ENCODE assay signal across 12 cellular contexts in the genomic region with DNA sequence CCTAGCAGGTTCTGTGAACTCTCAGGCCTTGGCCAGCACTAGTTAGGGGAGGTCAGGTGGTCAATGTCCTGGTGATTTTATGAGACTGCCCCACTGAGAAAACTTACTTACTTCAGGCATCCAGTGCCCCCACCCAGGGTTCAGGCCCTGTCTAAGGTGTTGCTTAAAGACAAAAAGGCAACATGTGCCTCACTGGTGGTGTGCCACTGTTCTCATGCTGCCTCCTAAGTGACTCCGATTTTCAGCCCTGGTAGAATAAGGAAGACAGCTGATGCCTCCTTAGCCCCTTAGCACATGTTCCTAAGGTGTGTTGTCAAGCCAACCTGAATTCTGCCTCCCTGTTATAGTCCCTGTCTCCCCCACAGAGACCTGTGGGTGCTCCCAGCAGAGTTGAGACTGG. TPM values are rescaled to one million over a fixed set of nuclear protein-coding genes. Genes with fewer than 3 reads are reported as not detected.
DNase-seq lines count a peak whose midpoint lies in the region; ATAC-seq and TF ChIP-seq lines count a peak whose summit lies in the region.
"Had no signal": no experiment of that assay in that cellular context is flagged by ENCODE, and none has a peak within 500 bp of the region (broad histone marks: within the 10 kb centered on the region; RNA-seq: fewer than 3 reads in every experiment).

No MANE protein-coding gene starts in this region.

- H3K4me1 ChIP-seq in Karpas-422 (ENCODE audit: low read length) (peaks cover 19% of the 10 kb centered on the region), psoas muscle (peaks cover 37% of the 10 kb centered on the region)

- no peaks in the 10 kb centered on the region for H3K9me3 ChIP-seq in Karpas-422 (ENCODE audit: low read length)
- no peaks in the 10 kb centered on the region for H3K9me3 ChIP-seq in psoas muscle

- TF ChIP-seq CTCF in psoas muscle (IDR thresholded peaks at IDR 0.05) = no peak

- no peaks in the 10 kb centered on the region for H3K9me2 ChIP-seq in Karpas-422 (replicated peaks; ENCODE audit: insufficient read depth, low read length)

- no peaks in the 10 kb centered on the region for H3K27me3 Mint-ChIP-seq in dendritic cell treated with granulocyte-macrophage colony-stimulating factor and Interleukin-4, amounts not matched to agents 40 ng/mL and 50 ng/mL, for 4 days

- no peak for ATAC-seq in psoas muscle

- no peaks in the 10 kb centered on the region for H3K9me3 Mint-ChIP-seq in dendritic cell treated with granulocyte-macrophage colony-stimulating factor and Interleukin-4, amounts not matched to agents 40 ng/mL and 50 ng/mL, for 4 days

- H3K4me2 ChIP-seq in Karpas-422 (ENCODE audit: low read depth, low read length, poor library complexity, severe bottlenecking) = no peak overlapping the region

- in situ Hi-C loops in ACHN (cut with HindIII; ENCODE audit: low pct_ligation_motif_present, low pct_unique_long_range_greater_than_20kb, low sequenced_read_pairs) = no loop called here

- H3K9ac ChIP-seq in Karpas-422 (ENCODE audit: low read length) = no peak overlapping the region

- peaks cover 56% of the 10 kb centered on the region for H3K79me2 ChIP-seq in Karpas-422 (ENCODE audit: low read length)

- H3K27ac ChIP-seq in Karpas-422 (ENCODE audit: low read length) = 0 out of 2 replicates have a peak overlapping the region, but pooled peaks have one; percentile 3
- H3K27ac ChIP-seq in psoas muscle = peak overlapping the region; percentile 38

- peak; percentile 52 for DNase-seq in activated CD8-positive, alpha-beta memory T cell treated with anti-CD3 and anti-CD28 coated beads for 24 hours
- DNase-seq in activated CD8-positive, alpha-beta memory T cell treated with anti-CD3 and anti-CD28 coated beads, Interleukin-2, amount 50 U/mL, for 4 hours = no peak
- DNase-seq in Karpas-422 (peak; percentile 39), psoas muscle (no peak), ACHN (no peak), DMS 273 (lab: John Stamatoyannopoulos, UW; ENCODE audit: unreplicated experiment) (no peak), NCI-H1436 treated with DMSO at 0.1 percent for 48 hours (lab: John Stamatoyannopoulos, UW) (no peak)
- DNase-seq: activated gamma-delta T cell treated with Interleukin-2 at 50 U/mL for 16 hours, DMS79 treated with DMSO at 0.1 percent for 48 hours, NCI-H510A treated with DMSO at 0.1 percent for 48 hours, Right ventricle myocardium superior had no signal

- H3K4me3 Mint-ChIP-seq in dendritic cell treated with granulocyte-macrophage colony-stimulating factor and Interleukin-4, amounts not matched to agents 40 ng/mL and 50 ng/mL, for 4 days = no peak overlapping the region

- H3K4me1 Mint-ChIP-seq in dendritic cell treated with granulocyte-macrophage colony-stimulating factor and Interleukin-4, amounts not matched to agents 40 ng/mL and 50 ng/mL, for 4 days (ENCODE audit: low read depth) = peaks cover 83% of the 10 kb centered on the region

- H3K4me3 ChIP-seq in Karpas-422 (ENCODE audit: low read length) = no peak overlapping the region
- H3K4me3 ChIP-seq in psoas muscle = no peak overlapping the region

- peaks cover 20% of the 10 kb centered on the region for H4K20me1 ChIP-seq in Karpas-422 (ENCODE audit: insufficient read depth, low read depth, low read length)

- H3K27ac Mint-ChIP-seq in dendritic cell treated with granulocyte-macrophage colony-stimulating factor and Interleukin-4, amounts not matched to agents 40 ng/mL and 50 ng/mL, for 4 days = peak overlapping the region; percentile 58

- no peak overlapping the region for H2AFZ ChIP-seq in Karpas-422 (ENCODE audit: low read length)

- H3K36me3 Mint-ChIP-seq in dendritic cell treated with granulocyte-macrophage colony-stimulating factor and Interleukin-4, amounts not matched to agents 40 ng/mL and 50 ng/mL, for 4 days (ENCODE audit: low read depth) = peaks cover 67% of the 10 kb centered on the region

- intact Hi-C loops in dendritic cell treated with granulocyte-macrophage colony-stimulating factor and Interleukin-4, amounts not matched to agents 40 ng/mL and 50 ng/mL, for 4 days (cut with micrococcal nuclease) = no loop called here
- intact Hi-C loops in psoas muscle (cut with DNase I) = loop anchor here in 1 of 2 donors (10.0 kb wide), 1 partner anchor 278 kb away; a partner anchor contains a TSS

- H3K36me3 ChIP-seq in Karpas-422 (ENCODE audit: insufficient read depth, low read length) (peaks cover 46% of the 10 kb centered on the region; the same call in 1 of the 2 replicates), psoas muscle (ENCODE audit: insufficient read depth in 1 of 2, low read depth in 1 of 2) (peaks cover 0 to 90% of the 10 kb centered on the region in 2 donors)

- no peaks in the 10 kb centered on the region for H3K27me3 ChIP-seq in Karpas-422 (ENCODE audit: low read length)
- H3K27me3 ChIP-seq in psoas muscle (ENCODE audit: insufficient read depth in 3 of 3, low read length in 2 of 3) = no peaks in the 10 kb centered on the region

- 89 to 100% (median 89%) methylated on average over 1 of the region's 1 CpG for WGBS in psoas muscle, 3 donors

RNA-seq across cellular contexts. Expression of a gene that starts 5.3 kb away (rescaled TPM):
- 17.1 and 26.1 TPM in 2 replicates for total RNA-seq in Karpas-422 (2014; rRNA removed; shearing (Covaris generic); ENCODE audit: low replicate concordance)
- 10 to 100 TPM in 1 of 4 donors, 1 to 10 TPM in 3; 7.0 to 11.9 (median 9.8) TPM for total RNA-seq in psoas muscle
- polyA plus RNA-seq in psoas muscle = 1 to 10 TPM; 4.6 to 8.8 (median 6.1) TPM

RNA-seq across cellular contexts. Expression of a gene that starts 11.3 kb away (rescaled TPM):
- total RNA-seq in Karpas-422 (2014; rRNA removed; shearing (Covaris generic); ENCODE audit: low replicate concordance) = 27.2 and 51.8 TPM in 2 replicates
- 10 to 100 TPM; 12.6 to 24.0 (median 19.3) TPM for total RNA-seq in psoas muscle
- 10 to 100 TPM; 17.9 to 42.4 (median 18.3) TPM for polyA plus RNA-seq in psoas muscle

Comparison
In these comparisons a context has a peak if more than half of its experiments do, and no peak if none do; other contexts are left out.
1. DNase-seq: peak in activated CD8-positive, alpha-beta memory T cell treated with anti-CD3 and anti-CD28 coated beads for 24 hours (single experiment) and Karpas-422 (single experiment); none in activated CD8-positive, alpha-beta memory T cell treated with anti-CD3 and anti-CD28 coated beads, Interleukin-2, amount 50 U/mL, for 4 hours (single experiment), psoas muscle (0 of 2), ACHN (single experiment), DMS 273 (single experiment) and NCI-H1436 treated with DMSO at 0.1 percent for 48 hours (single experiment).